Comparison of ENCODE assay signal across 9 cellular contexts in genomic region chr2:39642054-39642742, GRCh38. TPM values are rescaled to one million over a fixed set of nuclear protein-coding genes. Genes with fewer than 3 reads are reported as not detected.
DNase-seq lines count a peak whose midpoint lies in the region; ATAC-seq, FAIRE-seq and TF ChIP-seq lines count a peak whose summit lies in the region.
"Had no signal": no experiment of that assay in that cellular context is flagged by ENCODE, and none has a peak within 500 bp of the region (broad histone marks: within the 10 kb centered on the region; RNA-seq: fewer than 3 reads in every experiment).

No MANE protein-coding gene starts in this region.

- no peak for FAIRE-seq in pancreas (lab: Jason Lieb, UNC)
- FAIRE-seq: colon had no signal

- TF ChIP-seq CTCF in SK-N-SH (IDR thresholded peaks at IDR 0.05): no peak
- no peak for TF ChIP-seq CTCF in fibroblast of the aortic adventitia (IDR thresholded peaks at IDR 0.05; ENCODE audit: insufficient read depth, low read length)
- TF ChIP-seq CTCF in pancreas (IDR thresholded peaks at IDR 0.05): no peak

- H3K9me2 ChIP-seq in GM23248 (ENCODE audit: insufficient read depth) (no peaks in the 10 kb centered on the region), SK-N-SH (no peaks in the 10 kb centered on the region)

- no peak overlapping the region for H3K9ac ChIP-seq in GM23248
- H3K9ac ChIP-seq in SK-N-SH: no peak overlapping the region; the same call in 1 of the 2 replicates

- H2AFZ ChIP-seq in GM23248: no peak overlapping the region
- H2AFZ ChIP-seq in SK-N-SH (ENCODE audit: low read depth): no peak overlapping the region

- 31 to 33% methylated on average over 6 of the region's 6 CpGs for WGBS in GM23248 (ENCODE audit: low coverage in 1 of 2, low lambda C conversion rate in 2 of 2, missing lambda C conversion rate in 2 of 2), 2 experiments
- 17% methylated on average over 6 of the region's 6 CpGs for WGBS in SK-N-SH (ENCODE audit: low lambda C conversion rate)
- 52 to 53% methylated on average over 6 of the region's 6 CpGs for WGBS in pancreas, 2 donors

- H4K20me1 ChIP-seq in GM23248 (ENCODE audit: insufficient read depth) (no peaks in the 10 kb centered on the region), SK-N-SH (ENCODE audit: insufficient read depth) (no peaks in the 10 kb centered on the region)

- H3K4me1 ChIP-seq in GM23248 (ENCODE audit: insufficient read depth) (peaks cover 14% of the 10 kb centered on the region), SK-N-SH (ENCODE audit: control insufficient read depth in 1 of 2, insufficient read depth in 2 of 2, low read depth in 1 of 2, low read length in 1 of 2) (no peaks in the 10 kb centered on the region; a peak in 3 of 4 replicates), pancreas (no peaks in the 10 kb centered on the region)

- CTCF ChIA-PET in SK-N-SH (lab: Yijun Ruan, JAX): no interaction called here

- H3K9me3 ChIP-seq in GM23248 (ENCODE audit: low read depth): no peaks in the 10 kb centered on the region
- H3K9me3 ChIP-seq in SK-N-SH: no peaks in the 10 kb centered on the region
- no peaks in the 10 kb centered on the region for H3K9me3 ChIP-seq in pancreas

- in situ Hi-C loops in GM23248 (cut with MboI): no loop called here

- H3K27me3 ChIP-seq in GM23248 (replicated peaks; ENCODE audit: insufficient read depth) (no peaks in the 10 kb centered on the region), SK-N-SH (ENCODE audit: insufficient read depth) (no peaks in the 10 kb centered on the region), pancreas (no peaks in the 10 kb centered on the region)

- POLR2A ChIA-PET in SK-N-SH (lab: Yijun Ruan, JAX): interaction anchor here (0.6 kb wide), 1 partner anchor 263 kb away, joined by 3 read pairs; no protein-coding TSS in a partner anchor

- DNase-seq in GM23248 (peak; percentile 81), SK-N-SH (no peak), fibroblast of the aortic adventitia (ENCODE audit: low read depth) (peak; percentile 95), pancreas (no peak), inferior parietal cortex (ENCODE audit: extremely low spot score) (no peak)
- DNase-seq in activated CD8-positive, alpha-beta memory T cell treated with anti-CD3 and anti-CD28 coated beads, Interleukin-2, amount 50 U/mL, for 48 hours: no peak

- H3K36me3 ChIP-seq in GM23248 (ENCODE audit: low read depth): no peaks in the 10 kb centered on the region
- no peaks in the 10 kb centered on the region for H3K36me3 ChIP-seq in SK-N-SH (replicated peaks in 1 of 2; ENCODE audit: control insufficient read depth in 1 of 2, insufficient read depth in 2 of 2, low read length in 1 of 2)
- no peaks in the 10 kb centered on the region for H3K36me3 ChIP-seq in pancreas

- H3K4me2 ChIP-seq in GM23248 (ENCODE audit: unreplicated experiment) (peak overlapping the region; percentile 54), SK-N-SH (peak overlapping the region; percentile 67)

- H3K4me3 ChIP-seq in GM23248 (no peak overlapping the region), SK-N-SH (ENCODE audit: low read depth in 2 of 2, low read length in 1 of 2) (peak overlapping the region in 1 of 2 experiments; percentile 17; a peak in 1 of 4 replicates), fibroblast of the aortic adventitia (ENCODE audit: low read depth, low read length) (no peak overlapping the region), pancreas (no peak overlapping the region)

- TF ChIP-seq EP300 in SK-N-SH (IDR thresholded peaks at IDR 0.05; ENCODE audit: borderline replicate concordance in 1 of 2, low read depth in 1 of 2, low read length in 1 of 2): peak in 1 of 2 experiments; percentile 94; a peak in 2 of 4 replicates

- H3F3A ChIP-seq in GM23248 (ENCODE audit: insufficient read depth) (peaks cover 13% of the 10 kb centered on the region; the same call in 1 of the 2 replicates), SK-N-SH (replicated peaks; ENCODE audit: insufficient read depth) (peaks cover 6% of the 10 kb centered on the region)

- peak in 3 of 4 donors; percentile 38 to 67 (median 60) for ATAC-seq in pancreas
- no peak for ATAC-seq in HG03439 (IDR thresholded peaks at IDR 0.05; ENCODE audit: unreplicated experiment)
- ATAC-seq in HG03025 (IDR thresholded peaks at IDR 0.05; ENCODE audit: low FRiP score, unreplicated experiment): no peak

- intact Hi-C loops in pancreas (cut with DNase I): no loop called here

- H3K79me2 ChIP-seq in GM23248 (ENCODE audit: insufficient read depth) (no peaks in the 10 kb centered on the region), SK-N-SH (ENCODE audit: insufficient read depth) (no peaks in the 10 kb centered on the region)

- no peak for TF ChIP-seq RAD21 in SK-N-SH (IDR thresholded peaks at IDR 0.05; ENCODE audit: low read length)

- H3K27ac ChIP-seq in GM23248 (no peak overlapping the region), SK-N-SH (ENCODE audit: low read depth in 2 of 2, low read length in 1 of 2) (peak overlapping the region in 1 of 2 experiments; percentile 58; a peak in 2 of 4 replicates), pancreas (no peak overlapping the region)

TF ChIP-seq in SK-N-SH, 30 proteins besides CTCF, POLR2A, EP300 and RAD21 (continues in another document):
- TF ChIP-seq IRF3 (IDR thresholded peaks at IDR 0.05; ENCODE audit: low read depth, low read length) (no peak), PBX3 (IDR thresholded peaks at IDR 0.05) (peak; percentile 93), GABPA (IDR thresholded peaks at IDR 0.05; ENCODE audit: low read depth) (0 out of 2 replicates have a peak, but pooled peaks have one; percentile 34), ELF1 (IDR thresholded peaks at IDR 0.05) (no peak), FOXM1 (IDR thresholded peaks at IDR 0.05; ENCODE audit: low read depth) (peak; percentile 78), USF1 (IDR thresholded peaks at IDR 0.05; ENCODE audit: borderline replicate concordance, low read depth) (0 out of 2 replicates have a peak, but pooled peaks have one; percentile 31), FOSL2 (IDR thresholded peaks at IDR 0.05; ENCODE audit: borderline replicate concordance, low read depth) (peak; percentile 98), TCF12 (IDR thresholded peaks at IDR 0.05) (peak; percentile 96), TAF1 (IDR thresholded peaks at IDR 0.05; ENCODE audit: borderline replicate concordance, low read depth, low read length) (no peak; the same call in 1 of the 2 replicates), JUND (IDR thresholded peaks at IDR 0.05) (peak; percentile 94), MAX (IDR thresholded peaks at IDR 0.05; ENCODE audit: low read depth) (peak; percentile 76; the same call in 1 of the 2 replicates), EZH2phosphoT487 (IDR thresholded peaks at IDR 0.05; ENCODE audit: borderline replicate concordance, low read depth) (no peak), YY1 (IDR thresholded peaks at IDR 0.05; ENCODE audit: low read depth) (peak; percentile 65), MEF2A (IDR thresholded peaks at IDR 0.05; ENCODE audit: borderline replicate concordance, low read depth) (peak; percentile 91)

RNA-seq across cellular contexts. Expression of gene TMEM178A, which starts 23.5 kb away (rescaled TPM):
- 0.32 TPM in 1 of 2 replicates, not detected in the other for total RNA-seq in GM23248 (2014; rRNA removed; shearing (Covaris generic))
- polyA plus RNA-seq in GM23248 (2016; fragmentation: Nextera tagmentation; extraction: Ambion mirVana) (0.23 TPM in 1 of 2 replicates, not detected in the other), SK-N-SH (2012; rRNA removed) (0.60 and 0.84 TPM in 2 replicates), pancreas (1 to 10 TPM; 3.4 to 5.8 TPM)
- polyA plus RNA-seq in SK-N-SH (2012; cell fraction: cytosol; rRNA removed): 0.09 and 0.12 TPM in 2 replicates
- polyA plus RNA-seq in SK-N-SH (2012; cell fraction: nucleus; rRNA removed): 7.5 and 10.3 TPM in 2 replicates
- total RNA-seq in fibroblast of the aortic adventitia (ENCODE audit: low replicate concordance) (0.36 TPM in 1 of 2 replicates, not detected in the other), pancreas (under 1 TPM; 0.34 to 0.94 (median 0.64) TPM)

Comparison
In these comparisons a context has a peak if more than half of its experiments do, and no peak if none do; other contexts are left out.
1. DNase-seq: peak in GM23248 (single experiment) and fibroblast of the aortic adventitia (single experiment); none in SK-N-SH (single experiment), pancreas (0 of 6), activated CD8-positive, alpha-beta memory T cell treated with anti-CD3 and anti-CD28 coated beads, Interleukin-2, amount 50 U/mL, for 48 hours (single experiment) and inferior parietal cortex (single experiment).
2. ATAC-seq: peak in pancreas (3 of 4); none in HG03439 (single experiment) and HG03025 (single experiment).